In the genomic region with DNA sequence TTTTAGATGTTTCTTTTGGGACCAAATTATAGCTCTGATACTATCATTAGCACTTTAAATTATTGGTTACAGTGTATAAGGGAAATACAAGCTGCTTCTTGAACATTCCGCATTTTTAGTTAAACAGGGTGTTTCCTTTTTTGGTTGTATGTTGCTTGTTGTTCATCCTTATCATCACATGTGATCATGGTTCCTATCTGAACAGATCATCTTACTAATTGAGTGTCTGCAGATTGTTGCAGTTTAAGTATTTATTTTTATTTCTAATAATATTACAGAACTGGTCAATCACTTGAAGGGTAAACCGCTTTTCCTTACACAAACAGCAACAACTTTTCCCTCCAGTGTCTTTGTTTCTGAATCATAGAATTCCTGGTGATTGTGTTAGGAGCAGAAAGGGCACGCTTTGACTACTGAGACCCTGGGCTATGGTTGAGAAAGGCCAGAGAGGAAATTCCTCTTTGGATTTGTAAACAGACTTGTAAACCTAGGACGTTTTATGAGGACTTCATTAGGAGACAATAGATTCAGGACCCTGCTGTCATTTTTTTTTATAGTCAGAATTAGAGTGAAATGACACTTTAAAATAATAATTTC, we compare ENCODE assay signal across 20 cellular contexts. TPM values are rescaled to one million over a fixed set of nuclear protein-coding genes. Genes with fewer than 3 reads are reported as not detected.
DNase-seq lines count a peak whose midpoint lies in the region; ATAC-seq, FAIRE-seq and TF ChIP-seq lines count a peak whose summit lies in the region.
"Had no signal": no experiment of that assay in that cellular context is flagged by ENCODE, and none has a peak within 500 bp of the region (broad histone marks: within the 10 kb centered on the region; RNA-seq: fewer than 3 reads in every experiment).

No MANE protein-coding gene starts in this region.

- TF ChIP-seq EP300 in HepG2 (IDR thresholded peaks at IDR 0.05; ENCODE audit: low read depth in 2 of 2, low read length in 2 of 2), result no peak
- no peak for TF ChIP-seq EP300 in HepG2 (CRISPR knock-in tag; IDR thresholded peaks at IDR 0.05; ENCODE audit: borderline replicate concordance)

- DNase-seq in Karpas-422 (no peak), HepG2 (ENCODE audit: low spot score) (no peak), progenitor cell of endocrine pancreas (ENCODE audit: low spot score, unreplicated experiment) (no peak), upper lobe of right lung (no peak), NCI-H1930 (lab: John Stamatoyannopoulos, UW) (no peak), lower leg skin (ENCODE audit: low spot score in 2 of 2) (no peak)
- DNase-seq: ACHN; CD8-positive, alpha-beta memory T cell; GM23248; NCI-H1105 treated with DMSO at 0.1 percent for 48 hours; NCI-H187; NCI-H345; NK-92 treated with Interleukin-12 subunit alpha and Interleukin-12 subunit beta, amount 100 ng/mL, for 24 hours; OCI-M1; RPMI8226; SIG-M5; T-helper 17 cell had no signal

- peak overlapping the region; percentile 34 for H3K27ac Mint-ChIP-seq in progenitor cell of endocrine pancreas
- H3K27ac Mint-ChIP-seq: CD8-positive, alpha-beta memory T cell; T-helper 17 cell had no signal

- in situ Hi-C loops in HepG2 (cut with HindIII; ENCODE audit: extremely low pct_ligation_motif_present, low pct_unique_long_range_greater_than_20kb), result no loop called here

- H3K27me3 Mint-ChIP-seq in progenitor cell of endocrine pancreas, result no peaks in the 10 kb centered on the region
- H3K27me3 Mint-ChIP-seq: CD8-positive, alpha-beta memory T cell; T-helper 17 cell had no signal

- peaks cover 27% of the 10 kb centered on the region for H3K4me1 Mint-ChIP-seq in progenitor cell of endocrine pancreas (ENCODE audit: low read depth)
- H3K4me1 Mint-ChIP-seq: T-helper 17 cell had no signal

- H2AFZ ChIP-seq in Karpas-422 (ENCODE audit: low read length) (peak overlapping the region; percentile 54; the same call in 1 of the 2 replicates), HepG2 (ENCODE audit: low read length) (no peak overlapping the region)
- H2AFZ ChIP-seq: GM23248 had no signal

- H3K79me2 ChIP-seq in Karpas-422 (ENCODE audit: low read length) (no peaks in the 10 kb centered on the region), HepG2 (ENCODE audit: insufficient read depth, low read length) (peaks cover 61% of the 10 kb centered on the region)

- H3K27ac ChIP-seq in Karpas-422 (ENCODE audit: low read length) (no peak overlapping the region), HepG2 (ENCODE audit: extremely low read length, insufficient read depth, low read length) (peak overlapping the region; percentile 79), upper lobe of right lung (no peak overlapping the region)
- H3K27ac ChIP-seq: GM23248 had no signal

- H3K4me1 ChIP-seq in Karpas-422 (ENCODE audit: low read length), result peaks cover 13% of the 10 kb centered on the region
- peaks cover 94% of the 10 kb centered on the region for H3K4me1 ChIP-seq in HepG2 (ENCODE audit: insufficient read depth, low read length)
- H3K4me1 ChIP-seq in upper lobe of right lung, result no peaks in the 10 kb centered on the region

- FAIRE-seq in HepG2 (lab: Jason Lieb, UNC), result no peak
- FAIRE-seq: K562 had no signal

- TF ChIP-seq RAD21 in HepG2 (CRISPR knock-in tag; IDR thresholded peaks at IDR 0.05), result no peak

- 36% methylated on average over 4 of the region's 4 CpGs for WGBS in HepG2 (ENCODE audit: low lambda C conversion rate)
- WGBS in lower leg skin, 2 donors, result 64 to 67% methylated on average over 4 of the region's 4 CpGs

- H3K4me2 ChIP-seq in Karpas-422 (ENCODE audit: low read depth, low read length, poor library complexity, severe bottlenecking) (no peak overlapping the region), HepG2 (ENCODE audit: low read depth, low read length) (peak overlapping the region; percentile 63)

- no peak overlapping the region for H3K4me3 Mint-ChIP-seq in progenitor cell of endocrine pancreas (ENCODE audit: low read depth)
- H3K4me3 Mint-ChIP-seq: CD8-positive, alpha-beta memory T cell; T-helper 17 cell had no signal

- intact Hi-C loops in HepG2 (cut with micrococcal nuclease; ENCODE audit: unreplicated experiment) (loop anchor here (5.0 kb wide), 1 partner anchor 61 kb away; no protein-coding TSS in a partner anchor), upper lobe of right lung (cut with DNase I) (no loop called here), lower leg skin (cut with DNase I; ENCODE audit: low total_unique reads) (no loop called here)

- no TSS peak for BruUV-seq in HepG2 (replicated peaks; lab: Mats Ljungman, UMichigan)

- no peaks in the 10 kb centered on the region for H3K9me3 ChIP-seq in Karpas-422 (ENCODE audit: low read length)
- H3K9me3 ChIP-seq in HepG2 (ENCODE audit: low read length), result no peaks in the 10 kb centered on the region
- H3K9me3 ChIP-seq in upper lobe of right lung, result no peaks in the 10 kb centered on the region

- peaks cover 4% of the 10 kb centered on the region for H3K36me3 Mint-ChIP-seq in progenitor cell of endocrine pancreas (ENCODE audit: insufficient read depth)

- POLR2A ChIA-PET in HepG2 (lab: Yijun Ruan, JAX), result interaction anchor here (0.8 to 2.8 kb wide), 9 partner anchors 16 to 252 kb away, joined by 3 to 14 read pairs (median 3); no protein-coding TSS in a partner anchor

- H3K9ac ChIP-seq in Karpas-422 (ENCODE audit: low read length) (no peak overlapping the region), HepG2 (ENCODE audit: insufficient read depth, low read depth, low read length) (no peak overlapping the region)
- H3K9ac ChIP-seq: GM23248 had no signal

- H3K36me3 ChIP-seq in Karpas-422 (ENCODE audit: insufficient read depth, low read length) (no peaks in the 10 kb centered on the region), HepG2 (replicated peaks in 1 of 2; ENCODE audit: control insufficient read depth in 1 of 2, insufficient read depth in 2 of 2, low read length in 2 of 2) (peaks cover 0 to 1% of the 10 kb centered on the region in 2 experiments; a peak in 2 of 5 replicates), upper lobe of right lung (no peaks in the 10 kb centered on the region)

- peaks cover 3% of the 10 kb centered on the region for H3K9me3 Mint-ChIP-seq in progenitor cell of endocrine pancreas (ENCODE audit: low read depth)
- H3K9me3 Mint-ChIP-seq: CD8-positive, alpha-beta memory T cell had no signal

- no peak for ATAC-seq in SK-N-SH treated with all-trans-retinoic acid at 6 μM for 48 hours
- ATAC-seq in HepG2, result no peak
- no peak for ATAC-seq in upper lobe of right lung
- ATAC-seq: HCT116, K562, T-helper 17 cell had no signal

- no peak overlapping the region for H3K4me3 ChIP-seq in Karpas-422 (ENCODE audit: low read length)
- peak overlapping the region in 1 of 3 experiments; percentile 14; a peak in 1 of 6 replicates for H3K4me3 ChIP-seq in HepG2 (replicated peaks in 1 of 3; ENCODE audit: insufficient read depth in 1 of 3, low read depth in 2 of 3, low read length in 3 of 3)
- no peak overlapping the region for H3K4me3 ChIP-seq in upper lobe of right lung
- no peak overlapping the region for H3K4me3 ChIP-seq in lower leg skin (ENCODE audit: low read depth, poor library complexity, severe bottlenecking)
- H3K4me3 ChIP-seq: GM23248, K562 had no signal

- CTCF ChIA-PET in HepG2 (lab: Yijun Ruan, JAX; ENCODE audit: low intra/inter-chr PET ratio, low total read pairs), result no interaction called here

- H4K20me1 ChIP-seq in Karpas-422 (ENCODE audit: insufficient read depth, low read depth, low read length), result no peaks in the 10 kb centered on the region
- H4K20me1 ChIP-seq in HepG2 (ENCODE audit: insufficient read depth, low read length), result no peaks in the 10 kb centered on the region

- H3K9me2 ChIP-seq in Karpas-422 (replicated peaks; ENCODE audit: insufficient read depth, low read length), result no peaks in the 10 kb centered on the region

- TF ChIP-seq CTCF in HepG2 (CRISPR knock-in tag; IDR thresholded peaks at IDR 0.05), result no peak
- TF ChIP-seq CTCF in progenitor cell of endocrine pancreas (IDR thresholded peaks at IDR 0.05; ENCODE audit: unreplicated experiment), result no peak
- no peak for TF ChIP-seq CTCF in upper lobe of right lung (IDR thresholded peaks at IDR 0.05)
- no peak for TF ChIP-seq CTCF in lower leg skin (IDR thresholded peaks at IDR 0.05)

- no peaks in the 10 kb centered on the region for H3K27me3 ChIP-seq in Karpas-422 (ENCODE audit: low read length)
- H3K27me3 ChIP-seq in HepG2 (ENCODE audit: control insufficient read depth in 1 of 2, insufficient read depth in 2 of 2, low read length in 2 of 2), result no peaks in the 10 kb centered on the region
- H3K27me3 ChIP-seq in upper lobe of right lung, result no peaks in the 10 kb centered on the region

- TF ChIP-seq POLR2A in HepG2 (IDR thresholded peaks at IDR 0.05; ENCODE audit: insufficient read depth in 1 of 2, low read depth in 2 of 2, low read length in 2 of 2) (no peak), lower leg skin (IDR thresholded peaks at IDR 0.05) (no peak)

RNA-seq across cellular contexts. Expression of gene CHN2, which starts 37.2 kb away (rescaled TPM):
- total RNA-seq in Karpas-422 (2014; rRNA removed; shearing (Covaris generic); ENCODE audit: low replicate concordance), result 3.3 and 9.1 TPM in 2 replicates
- 23.5 and 28.6 TPM in 2 replicates for total RNA-seq in HepG2 (2016; rRNA removed; fragmentation: Illumina TruSeq; extraction: Trizol)
- total RNA-seq in HepG2 (2016; cell fraction: cytosol; rRNA removed; fragmentation: Illumina TruSeq; extraction: Trizol; ENCODE audit: low read depth), result 15.0 and 15.4 TPM in 2 replicates
- total RNA-seq in HepG2 (2016; cell fraction: insoluble cytoplasmic fraction; rRNA removed; fragmentation: Illumina TruSeq; extraction: Trizol), result 22.0 and 23.2 TPM in 2 replicates
- total RNA-seq in HepG2 (2016; cell fraction: membrane; rRNA removed; fragmentation: Illumina TruSeq; extraction: Trizol), result 19.9 and 22.8 TPM in 2 replicates
- total RNA-seq in HepG2 (2016; cell fraction: nucleus; rRNA removed; fragmentation: Illumina TruSeq; extraction: Trizol), result 29.6 and 33.8 TPM in 2 replicates
- polyA plus RNA-seq in HepG2 (2011; rRNA removed), result 21.7 and 30.5 TPM in 2 replicates
- 15.7 and 19.8 TPM in 2 replicates for polyA plus RNA-seq in HepG2 (2011; cell fraction: cytosol; rRNA removed)
- 16.7 and 17.0 TPM in 2 replicates for polyA plus RNA-seq in HepG2 (2011; cell fraction: nucleus; rRNA removed)
- 22.4 and 41.2 TPM in 2 replicates for polyA plus RNA-seq in HepG2 (2012)
- polyA plus RNA-seq in HepG2 (2016; cell fraction: cytosol; fragmentation: Illumina TruSeq; extraction: Trizol; ENCODE audit: low read depth), result 10.8 and 11.3 TPM in 2 replicates
- 23.9 and 24.0 TPM in 2 replicates for polyA plus RNA-seq in HepG2 (2016; cell fraction: insoluble cytoplasmic fraction; fragmentation: Illumina TruSeq; extraction: Trizol; ENCODE audit: low read depth)
- polyA plus RNA-seq in HepG2 (2016; cell fraction: membrane; fragmentation: Illumina TruSeq; extraction: Trizol; ENCODE audit: low read depth), result 15.8 and 19.6 TPM in 2 replicates
- polyA plus RNA-seq in HepG2 (2016; cell fraction: nucleus; fragmentation: Illumina TruSeq; extraction: Trizol; ENCODE audit: insufficient read depth, low read depth), result 21.1 and 21.8 TPM in 2 replicates
- 9.7 and 45.6 TPM in 2 replicates for polyA minus RNA-seq in HepG2 (2011; rRNA and poly(A)+ RNA removed; ENCODE audit: low replicate concordance)
- polyA minus RNA-seq in HepG2 (2011; cell fraction: cytosol; rRNA and poly(A)+ RNA removed), result 20.1 and 25.7 TPM in 2 replicates
- 96.8 and 105 TPM in 2 replicates for polyA minus RNA-seq in HepG2 (2011; cell fraction: nucleus; rRNA and poly(A)+ RNA removed)
- total RNA-seq in progenitor cell of endocrine pancreas, result 21.2 and 22.0 TPM in 2 replicates
- 14.4 TPM for total RNA-seq in upper lobe of right lung
- total RNA-seq in lower leg skin, result 1 to 10 TPM; 1.0 to 3.8 (median 2.0) TPM
